ENCODE assay signal across 10 cellular contexts in the genomic region with DNA sequence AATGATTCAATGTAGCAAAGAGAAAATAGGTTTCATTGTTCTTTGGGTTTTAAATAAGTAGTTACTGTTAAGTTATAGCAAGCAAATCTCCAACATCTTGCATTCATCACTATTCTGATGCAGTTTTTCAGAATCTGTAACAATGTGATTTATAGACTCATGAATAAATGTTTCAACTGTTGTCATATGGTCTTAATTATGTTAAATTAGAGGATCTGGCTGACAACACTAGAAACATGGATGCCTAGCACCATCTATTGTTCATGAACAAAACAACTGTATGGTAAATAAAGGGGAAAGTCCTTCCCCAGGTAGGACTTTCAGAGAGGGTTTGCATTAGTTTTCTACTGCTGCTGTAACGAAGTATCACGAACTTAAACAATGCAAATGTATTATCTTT.
A peak's percentile ranks its signal among the peaks of the same experiment; 100 is the strongest.
DNase-seq lines count a peak whose midpoint lies in the region; ATAC-seq and TF ChIP-seq lines count a peak whose summit lies in the region.
"Had no signal": no experiment of that assay in that cellular context is flagged by ENCODE, and none has a peak within 500 bp of the region (broad histone marks: within the 10 kb centered on the region; RNA-seq: fewer than 3 reads in every experiment).

No MANE protein-coding gene starts in this region.

- peak; percentile 48 for ATAC-seq in GM21526 (IDR thresholded peaks at IDR 0.05; ENCODE audit: low FRiP score, unreplicated experiment)
- no peak for ATAC-seq in HG02852 (IDR thresholded peaks at IDR 0.05; ENCODE audit: unreplicated experiment)

- DNase-seq in AG09319 (ENCODE audit: extremely low read depth, low read depth) (peak; percentile 42), OCI-M1 (lab: John Stamatoyannopoulos, UW) (peak; percentile 57), fibroblast of peridontal ligament (ENCODE audit: extremely low read depth) (peak; percentile 74), activated T-cell treated with anti-CD3 and anti-CD28 coated beads for 4 hours (no peak), DMS114 treated with DMSO at 0.1 percent for 48 hours (lab: John Stamatoyannopoulos, UW; ENCODE audit: unreplicated experiment) (no peak), NCI-H2227 (lab: John Stamatoyannopoulos, UW; ENCODE audit: unreplicated experiment) (no peak)
- DNase-seq: cortex of kidney, posterior cingulate gyrus had no signal

- TF ChIP-seq CTCF in AG09319 (IDR thresholded peaks at IDR 0.05; ENCODE audit: low read depth, low read length), result peak; percentile 49

Comparison
In these comparisons a context has a peak if more than half of its experiments do, and no peak if none do; other contexts are left out.
1. DNase-seq: peak in AG09319 (single experiment), OCI-M1 (single experiment) and fibroblast of peridontal ligament (single experiment); none in activated T-cell treated with anti-CD3 and anti-CD28 coated beads for 4 hours (single experiment), DMS114 treated with DMSO at 0.1 percent for 48 hours (single experiment) and NCI-H2227 (single experiment).